Comparison of ENCODE assay signal across 8 cellular contexts in the genomic region with DNA sequence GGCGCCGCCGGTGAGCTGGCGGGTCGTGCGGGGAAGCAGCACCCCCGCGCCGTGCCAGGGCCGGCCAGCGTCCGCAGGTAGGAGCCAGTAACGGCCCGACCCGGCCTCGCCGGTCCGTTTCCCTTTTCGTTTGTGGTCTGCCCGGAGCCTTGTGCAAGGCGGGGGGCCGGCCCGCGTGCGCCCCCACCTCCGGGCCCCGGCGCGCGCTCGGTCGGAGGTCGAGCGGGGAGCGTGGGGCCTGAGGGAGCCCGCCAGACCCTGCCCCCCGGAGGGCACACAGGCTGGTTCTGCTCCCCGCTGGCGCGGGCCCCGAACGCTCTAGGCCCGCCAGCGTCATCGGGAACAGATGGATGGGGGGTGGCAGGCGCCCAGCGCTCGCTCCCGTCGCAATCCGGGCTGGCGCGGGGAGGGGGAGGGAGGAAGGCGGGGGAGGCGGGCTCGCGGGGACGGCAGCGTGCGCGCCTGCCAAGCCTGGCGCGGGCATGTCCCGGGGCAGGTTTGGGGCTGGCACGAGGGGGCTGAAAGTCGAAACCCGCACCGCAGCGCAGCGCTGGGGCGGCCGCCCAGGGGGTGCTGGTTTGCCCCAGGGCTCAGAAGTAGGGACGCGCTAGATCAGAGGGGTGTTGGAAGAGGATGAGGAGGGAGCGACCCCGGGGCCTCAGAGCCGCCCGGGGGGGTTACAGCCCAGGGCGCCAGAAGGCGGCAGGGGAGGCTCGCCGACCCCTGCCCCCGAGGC. TPM values are rescaled to one million over a fixed set of nuclear protein-coding genes. Genes with fewer than 3 reads are reported as not detected.
DNase-seq lines count a peak whose midpoint lies in the region; ATAC-seq, FAIRE-seq and TF ChIP-seq lines count a peak whose summit lies in the region.

No MANE protein-coding gene starts in this region.

- peaks cover 43% of the 10 kb centered on the region for H4K20me1 ChIP-seq in HepG2 (ENCODE audit: insufficient read depth, low read length)

- peak; percentile 10; the same call in 1 of the 2 replicates for TF ChIP-seq RAD21 in HepG2 (CRISPR knock-in tag; IDR thresholded peaks at IDR 0.05)

- H3K4me1 ChIP-seq in HepG2 (ENCODE audit: insufficient read depth, low read length), result peaks cover 34% of the 10 kb centered on the region

- H3K27me3 Mint-ChIP-seq in activated T-helper 1 cell treated with anti-CD3 and anti-CD28 coated beads, Interleukin-12 subunit alpha, Interleukin-12 subunit beta, Interleukin-2, Interleukin-4 antibody, amounts not matched to agents 30 ng/mL and 10 ng/mL and 1 ng/mL, durations not matched to agents 14 hours and 24 hours and 36 hours (ENCODE audit: insufficient read depth), result peaks cover 16% of the 10 kb centered on the region
- H3K27me3 Mint-ChIP-seq in activated B cell treated with CpG ODN at 0.5 μM for 24 hours, result no peaks in the 10 kb centered on the region

- peaks cover 26% of the 10 kb centered on the region for H3K79me2 ChIP-seq in HepG2 (ENCODE audit: insufficient read depth, low read length)

- peak overlapping the region; percentile 92 for H3K4me2 ChIP-seq in HepG2 (ENCODE audit: low read depth, low read length)

- DNase-seq in activated T-helper 1 cell treated with Interleukin-2 at 50 U/mL for 16 hours (ENCODE audit: low read depth), result peak; percentile 20
- no peak for DNase-seq in activated T-helper 1 cell treated with anti-CD3 and anti-CD28 coated beads, Interleukin-12 subunit alpha, Interleukin-12 subunit beta, Interleukin-2, Interleukin-4 antibody, amounts not matched to agents 30 ng/mL and 10 ng/mL and 1 ng/mL, durations not matched to agents 14 hours and 24 hours and 36 hours (ENCODE audit: low spot score)
- peak; percentile 83 for DNase-seq in NCI-H2227 (lab: John Stamatoyannopoulos, UW; ENCODE audit: unreplicated experiment)
- peak; percentile 50 for DNase-seq in activated B cell treated with CpG ODN at 0.5 μM for 24 hours
- DNase-seq in ecto neural progenitor cell (ENCODE audit: low spot score), result peak; percentile 83
- peak; percentile 67 for DNase-seq in HepG2 (ENCODE audit: low spot score)
- DNase-seq in stimulated activated CD4-positive, alpha-beta T cell treated with anti-CD3 and anti-CD28 coated beads, Interleukin-2, amount 100 ng/mL, for 48 hours, result peak; percentile 29 to 41

- BruUV-seq in HepG2 (replicated peaks; lab: Mats Ljungman, UMichigan), result no TSS peak

- no peak overlapping the region for H3K27ac Mint-ChIP-seq in activated T-helper 1 cell treated with anti-CD3 and anti-CD28 coated beads, Interleukin-12 subunit alpha, Interleukin-12 subunit beta, Interleukin-2, Interleukin-4 antibody, amounts not matched to agents 30 ng/mL and 10 ng/mL and 1 ng/mL, durations not matched to agents 14 hours and 24 hours and 36 hours
- no peak overlapping the region for H3K27ac Mint-ChIP-seq in activated B cell treated with CpG ODN at 0.5 μM for 24 hours

- TF ChIP-seq EP300 in HepG2 (IDR thresholded peaks at IDR 0.05; ENCODE audit: low read depth in 2 of 2, low read length in 2 of 2), result no peak
- no peak for TF ChIP-seq EP300 in HepG2 (CRISPR knock-in tag; IDR thresholded peaks at IDR 0.05; ENCODE audit: borderline replicate concordance)

- in situ Hi-C loops in HepG2 (cut with HindIII; ENCODE audit: extremely low pct_ligation_motif_present, low pct_unique_long_range_greater_than_20kb), result no loop called here

- WGBS in HepG2 (ENCODE audit: low lambda C conversion rate), result 3% methylated on average over 30 of the region's 83 CpGs

- H3K9ac ChIP-seq in HepG2 (ENCODE audit: insufficient read depth, low read depth, low read length), result peak overlapping the region; percentile 78

- H3K9me3 ChIP-seq in HepG2 (ENCODE audit: low read length), result no peaks in the 10 kb centered on the region

- TF ChIP-seq CTCF in activated B cell treated with CpG ODN at 0.5 μM for 24 hours (IDR thresholded peaks at IDR 0.05) (no peak), HepG2 (CRISPR knock-in tag; IDR thresholded peaks at IDR 0.05) (peak; percentile 10; the same call in 1 of the 2 replicates)

- H3K9me3 Mint-ChIP-seq in activated T-helper 1 cell treated with anti-CD3 and anti-CD28 coated beads, Interleukin-12 subunit alpha, Interleukin-12 subunit beta, Interleukin-2, Interleukin-4 antibody, amounts not matched to agents 30 ng/mL and 10 ng/mL and 1 ng/mL, durations not matched to agents 14 hours and 24 hours and 36 hours, result no peaks in the 10 kb centered on the region
- H3K9me3 Mint-ChIP-seq in activated B cell treated with CpG ODN at 0.5 μM for 24 hours, result no peaks in the 10 kb centered on the region

- H3K4me3 Mint-ChIP-seq in activated T-helper 1 cell treated with anti-CD3 and anti-CD28 coated beads, Interleukin-12 subunit alpha, Interleukin-12 subunit beta, Interleukin-2, Interleukin-4 antibody, amounts not matched to agents 30 ng/mL and 10 ng/mL and 1 ng/mL, durations not matched to agents 14 hours and 24 hours and 36 hours, result no peak overlapping the region
- H3K4me3 Mint-ChIP-seq in activated B cell treated with CpG ODN at 0.5 μM for 24 hours, result peak overlapping the region; percentile 69

- TF ChIP-seq POLR2A in HepG2 (IDR thresholded peaks at IDR 0.05; ENCODE audit: insufficient read depth in 1 of 2, low read depth in 2 of 2, low read length in 2 of 2), result no peak

- H3K4me1 Mint-ChIP-seq in activated T-helper 1 cell treated with anti-CD3 and anti-CD28 coated beads, Interleukin-12 subunit alpha, Interleukin-12 subunit beta, Interleukin-2, Interleukin-4 antibody, amounts not matched to agents 30 ng/mL and 10 ng/mL and 1 ng/mL, durations not matched to agents 14 hours and 24 hours and 36 hours (ENCODE audit: low read depth), result peaks cover 33% of the 10 kb centered on the region
- H3K4me1 Mint-ChIP-seq in activated B cell treated with CpG ODN at 0.5 μM for 24 hours, result peaks cover 65% of the 10 kb centered on the region

- POLR2A ChIA-PET in activated B cell treated with CpG ODN at 0.5 μM for 24 hours (lab: Charles Lee) (interaction anchor here (0.6 to 7.5 kb wide), 7 partner anchors 40 to 306 kb away, joined by 3 to 88 read pairs (median 5); no protein-coding TSS in a partner anchor), HepG2 (lab: Yijun Ruan, JAX) (interaction anchor here (0.6 to 3.7 kb wide), 18 partner anchors 11 to 322 kb away, joined by 3 to 34 read pairs (median 6); no protein-coding TSS in a partner anchor)

- H3K27ac ChIP-seq in HepG2 (ENCODE audit: extremely low read length, insufficient read depth, low read length), result peak overlapping the region; percentile 84

- no peak overlapping the region for H2AFZ ChIP-seq in HepG2 (ENCODE audit: low read length)

- FAIRE-seq in HepG2 (lab: Jason Lieb, UNC), result no peak

- ATAC-seq in activated B cell treated with CpG ODN at 0.5 μM for 24 hours (ENCODE audit: low read depth) (peak; percentile 4), HepG2 (peak; percentile 12), HG02678 (IDR thresholded peaks at IDR 0.05; ENCODE audit: unreplicated experiment) (no peak)

- peaks cover 5% of the 10 kb centered on the region in 2 experiments for H3K36me3 ChIP-seq in HepG2 (replicated peaks in 1 of 2; ENCODE audit: control insufficient read depth in 1 of 2, insufficient read depth in 2 of 2, low read length in 2 of 2)

- intact Hi-C loops in activated T-helper 1 cell treated with anti-CD3 and anti-CD28 coated beads, Interleukin-12 subunit alpha, Interleukin-12 subunit beta, Interleukin-2, Interleukin-4 antibody, amounts not matched to agents 30 ng/mL and 10 ng/mL and 1 ng/mL, durations not matched to agents 14 hours and 24 hours and 36 hours (cut with micrococcal nuclease), result loop anchor here (1.0 to 10.0 kb wide), 6 partner anchors 77 to 583 kb away; partner anchors contain the start of genes CIBAR2 and GINS2
- intact Hi-C loops in activated B cell treated with CpG ODN at 0.5 μM for 24 hours (cut with micrococcal nuclease) (loop anchor here (2.0 to 10.0 kb wide), 4 partner anchors 76 to 1773 kb away; partner anchors contain the start of genes FBXO31 and GINS2), HepG2 (cut with micrococcal nuclease; ENCODE audit: unreplicated experiment) (loop anchor here (2.0 to 10.0 kb wide), 5 partner anchors 55 to 217 kb away; no protein-coding TSS in a partner anchor)

- no peaks in the 10 kb centered on the region for H3K36me3 Mint-ChIP-seq in activated T-helper 1 cell treated with anti-CD3 and anti-CD28 coated beads, Interleukin-12 subunit alpha, Interleukin-12 subunit beta, Interleukin-2, Interleukin-4 antibody, amounts not matched to agents 30 ng/mL and 10 ng/mL and 1 ng/mL, durations not matched to agents 14 hours and 24 hours and 36 hours (ENCODE audit: low read depth)
- H3K36me3 Mint-ChIP-seq in activated B cell treated with CpG ODN at 0.5 μM for 24 hours (ENCODE audit: low read depth), result no peaks in the 10 kb centered on the region

- H3K27me3 ChIP-seq in HepG2 (ENCODE audit: control insufficient read depth in 1 of 2, insufficient read depth in 2 of 2, low read length in 2 of 2), result no peaks in the 10 kb centered on the region

- H3K4me3 ChIP-seq in HepG2 (replicated peaks in 1 of 3; ENCODE audit: insufficient read depth in 1 of 3, low read depth in 2 of 3, low read length in 3 of 3), result peak overlapping the region; percentile 70 to 82 (median 76)

- CTCF ChIA-PET in activated B cell treated with CpG ODN at 0.5 μM for 24 hours (lab: Charles Lee), result interaction anchor here (0.9 to 2.4 kb wide), 7 partner anchors 35 to 196 kb away, joined by 3 to 22 read pairs (median 8); no protein-coding TSS in a partner anchor
- CTCF ChIA-PET in HepG2 (lab: Yijun Ruan, JAX; ENCODE audit: low intra/inter-chr PET ratio, low total read pairs), result interaction anchor here (1.1 to 5.1 kb wide), 6 partner anchors 120 to 242 kb away, joined by 3 to 93 read pairs (median 10); no protein-coding TSS in a partner anchor

RNA-seq across cellular contexts. Expression of gene GSE1, which starts 1.5 kb away (rescaled TPM):
- total RNA-seq in activated T-helper 1 cell treated with anti-CD3 and anti-CD28 coated beads, Interleukin-12 subunit alpha, Interleukin-12 subunit beta, Interleukin-2, Interleukin-4 antibody, amounts not matched to agents 30 ng/mL and 10 ng/mL and 1 ng/mL, durations not matched to agents 14 hours and 24 hours and 36 hours, result 35.2 and 35.3 TPM in 2 replicates
- total RNA-seq in activated B cell treated with CpG ODN at 0.5 μM for 24 hours (37.8 and 48.3 TPM in 2 replicates), HepG2 (2016; rRNA removed; fragmentation: Illumina TruSeq; extraction: Trizol) (16.1 and 19.5 TPM in 2 replicates)
- total RNA-seq in HepG2 (2016; cell fraction: cytosol; rRNA removed; fragmentation: Illumina TruSeq; extraction: Trizol; ENCODE audit: low read depth), result 13.0 and 16.7 TPM in 2 replicates
- total RNA-seq in HepG2 (2016; cell fraction: insoluble cytoplasmic fraction; rRNA removed; fragmentation: Illumina TruSeq; extraction: Trizol), result 15.4 and 17.4 TPM in 2 replicates
- total RNA-seq in HepG2 (2016; cell fraction: membrane; rRNA removed; fragmentation: Illumina TruSeq; extraction: Trizol), result 18.2 and 21.4 TPM in 2 replicates
- total RNA-seq in HepG2 (2016; cell fraction: nucleus; rRNA removed; fragmentation: Illumina TruSeq; extraction: Trizol), result 31.6 and 33.0 TPM in 2 replicates
- polyA plus RNA-seq in HepG2 (2011; rRNA removed), result 31.2 and 37.7 TPM in 2 replicates
- polyA plus RNA-seq in HepG2 (2011; cell fraction: cytosol; rRNA removed), result 20.9 and 26.7 TPM in 2 replicates
- 132 and 135 TPM in 2 replicates for polyA plus RNA-seq in HepG2 (2011; cell fraction: nucleus; rRNA removed)
- 43.5 and 43.7 TPM in 2 replicates for polyA plus RNA-seq in HepG2 (2012)
- 1.4 and 1.7 TPM in 2 replicates for polyA plus RNA-seq in HepG2 (2016; cell fraction: cytosol; fragmentation: Illumina TruSeq; extraction: Trizol; ENCODE audit: low read depth)
- polyA plus RNA-seq in HepG2 (2016; cell fraction: insoluble cytoplasmic fraction; fragmentation: Illumina TruSeq; extraction: Trizol; ENCODE audit: low read depth), result 22.8 and 30.2 TPM in 2 replicates
- 4.4 and 5.4 TPM in 2 replicates for polyA plus RNA-seq in HepG2 (2016; cell fraction: membrane; fragmentation: Illumina TruSeq; extraction: Trizol; ENCODE audit: low read depth)
- polyA plus RNA-seq in HepG2 (2016; cell fraction: nucleus; fragmentation: Illumina TruSeq; extraction: Trizol; ENCODE audit: insufficient read depth, low read depth), result 70.9 and 78.3 TPM in 2 replicates
- polyA minus RNA-seq in HepG2 (2011; rRNA and poly(A)+ RNA removed; ENCODE audit: low replicate concordance), result 24.8 and 50.4 TPM in 2 replicates
- 36.3 and 45.8 TPM in 2 replicates for polyA minus RNA-seq in HepG2 (2011; cell fraction: cytosol; rRNA and poly(A)+ RNA removed)
- polyA minus RNA-seq in HepG2 (2011; cell fraction: nucleus; rRNA and poly(A)+ RNA removed), result 83.8 and 96.8 TPM in 2 replicates
